In genomic region chr12:113439606-113440030, GRCh38 we compare ENCODE assay signal across 8 cellular contexts. TPM values are rescaled to one million over a fixed set of nuclear protein-coding genes. Genes with fewer than 3 reads are reported as not detected.
A peak's percentile ranks its signal among the peaks of the same experiment; 100 is the strongest.
DNase-seq lines count a peak whose midpoint lies in the region; TF ChIP-seq lines count a peak whose summit lies in the region.

No MANE protein-coding gene starts in this region.

- TF ChIP-seq EP300 in stomach (IDR thresholded peaks at IDR 0.05): no peak

- peaks cover 0 to 55% (median 11%) of the 10 kb centered on the region in 3 donors for H3K27me3 ChIP-seq in stomach

- H3K4me3 ChIP-seq in stomach: no peak overlapping the region

- H3K4me1 ChIP-seq in stomach: no peaks in the 10 kb centered on the region

- no peak for TF ChIP-seq POLR2A in stomach (IDR thresholded peaks at IDR 0.05)

- WGBS in stomach, 5 donors: 25 to 40% (median 35%) methylated on average over 8 of the region's 8 CpGs

- no peaks in the 10 kb centered on the region for H3K36me3 ChIP-seq in stomach

- DNase-seq in DMS153 (lab: John Stamatoyannopoulos, UW): peak; percentile 14
- peak; percentile 57 for DNase-seq in HuH-7.5 (ENCODE audit: low spot score)
- peak; percentile 65 for DNase-seq in SK-MEL-5 (ENCODE audit: low read depth, low spot score)
- peak; percentile 36 to 83 (median 62) for DNase-seq in head of caudate nucleus
- DNase-seq in stomach: peak; percentile 39
- DNase-seq in T-helper 9 cell: no peak
- DNase-seq in effector CD8-positive, alpha-beta T cell (lab: John Stamatoyannopoulos, UW): no peak
- DNase-seq in activated CD8-positive, alpha-beta memory T cell treated with anti-CD3 and anti-CD28 coated beads, Interleukin-2, amount 50 U/mL, for 4 hours: no peak

- intact Hi-C loops in head of caudate nucleus (cut with DNase I) (no loop called here), stomach (cut with DNase I; ENCODE audit: low total_unique reads) (no loop called here)

- TF ChIP-seq CTCF in stomach (IDR thresholded peaks at IDR 0.05): peak in 2 of 7 experiments; percentile 15 to 43

- H3K9me3 ChIP-seq in stomach: no peaks in the 10 kb centered on the region

- in situ Hi-C loops in SK-MEL-5 (cut with HindIII; ENCODE audit: low pct_unique_long_range_greater_than_20kb, low sequenced_read_pairs): no loop called here

- H3K27ac ChIP-seq in stomach: no peak overlapping the region

RNA-seq across cellular contexts. Expression of gene SDSL, which starts 17.4 kb away (rescaled TPM):
- total RNA-seq in SK-MEL-5 (2014; rRNA removed; shearing (Covaris generic)): 8.3 and 8.6 TPM in 2 replicates
- polyA plus RNA-seq in SK-MEL-5 (2015; cell fraction: cytosol; rRNA removed): 22.6 and 28.2 TPM in 2 replicates
- 9.7 and 18.0 TPM in 2 replicates for polyA plus RNA-seq in SK-MEL-5 (2015; cell fraction: nucleus; rRNA removed)
- total RNA-seq in stomach: 10 to 100 TPM in 2 of 5 donors, 1 to 10 TPM in 1, not detected in 2; 5.9 to 27.2 (median 16.2) TPM
- polyA plus RNA-seq in stomach: 10 to 100 TPM; 11.8 to 19.6 (median 13.9) TPM

RNA-seq across cellular contexts. Expression of gene LHX5, which starts 32.1 kb away (rescaled TPM):
- total RNA-seq in SK-MEL-5 (2014; rRNA removed; shearing (Covaris generic)): 0.03 TPM in 1 of 2 replicates, not detected in the other
- polyA plus RNA-seq in SK-MEL-5 (2015; cell fraction: cytosol; rRNA removed): 0.04 TPM in 1 of 2 replicates, not detected in the other
- polyA plus RNA-seq in SK-MEL-5 (2015; cell fraction: nucleus; rRNA removed): not detected in 2 replicates
- under 1 TPM in 2 of 5 donors, not detected in 3; 0.29 to 0.45 TPM for total RNA-seq in stomach
- 1 to 10 TPM in 1 of 3 donors, under 1 TPM in 2; 0.43 to 1.4 (median 0.61) TPM for polyA plus RNA-seq in stomach

RNA-seq across cellular contexts. Expression of gene SDS, which starts 35.9 kb away (rescaled TPM):
- not detected in 2 replicates for total RNA-seq in SK-MEL-5 (2014; rRNA removed; shearing (Covaris generic))
- polyA plus RNA-seq in SK-MEL-5 (2015; cell fraction: cytosol; rRNA removed): not detected in 2 replicates
- polyA plus RNA-seq in SK-MEL-5 (2015; cell fraction: nucleus; rRNA removed): not detected in 2 replicates
- 1 to 10 TPM in 2 of 5 donors, not detected in 3; 1.2 to 4.2 TPM for total RNA-seq in stomach
- polyA plus RNA-seq in stomach: 1 to 10 TPM in 2 of 3 donors, under 1 TPM in 1; 0.25 to 4.7 (median 1.4) TPM

Comparison
In these comparisons a context has a peak if more than half of its experiments do, and no peak if none do; other contexts are left out.
1. DNase-seq: peak in DMS153 (single experiment), HuH-7.5 (single experiment), SK-MEL-5 (single experiment), head of caudate nucleus (42 of 42) and stomach (single experiment); none in T-helper 9 cell (single experiment), effector CD8-positive, alpha-beta T cell (single experiment) and activated CD8-positive, alpha-beta memory T cell treated with anti-CD3 and anti-CD28 coated beads, Interleukin-2, amount 50 U/mL, for 4 hours (single experiment).